Comparison of ENCODE assay signal across 12 cellular contexts in the genomic region with DNA sequence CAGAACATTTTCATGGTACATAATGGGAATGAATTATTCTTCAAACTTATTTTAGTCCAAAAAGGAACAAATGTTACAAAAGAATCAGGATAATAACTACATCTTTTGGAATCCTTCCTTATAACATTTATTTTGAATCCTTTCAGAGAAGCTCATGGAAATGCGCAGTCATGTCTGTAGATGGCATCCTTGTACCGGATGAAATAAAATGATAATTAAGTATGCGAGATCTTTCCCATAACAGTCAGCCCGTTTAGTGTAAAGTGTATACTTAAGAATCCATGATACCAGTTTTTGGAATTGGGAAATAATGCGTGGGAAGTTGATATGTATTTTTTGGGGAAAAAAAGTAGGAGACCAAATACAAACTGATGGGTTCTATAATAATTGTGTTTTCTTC.
DNase-seq lines count a peak whose midpoint lies in the region; FAIRE-seq and TF ChIP-seq lines count a peak whose summit lies in the region.
"Had no signal": no experiment of that assay in that cellular context is flagged by ENCODE, and none has a peak within 500 bp of the region (broad histone marks: within the 10 kb centered on the region; RNA-seq: fewer than 3 reads in every experiment).

No MANE protein-coding gene starts in this region.

- H3K27ac ChIP-seq in kidney (ENCODE audit: low read depth in 2 of 2, low read length in 2 of 2) = no peak overlapping the region
- H3K27ac ChIP-seq in CD8-positive, alpha-beta memory T cell (ENCODE audit: low read depth, low read length) = no peak overlapping the region
- H3K27ac ChIP-seq: KMS-11, SK-N-MC had no signal

- peaks cover 20% of the 10 kb centered on the region for H3K4me1 ChIP-seq in BE2C
- H3K4me1 ChIP-seq in kidney (ENCODE audit: control insufficient read depth in 1 of 2, insufficient read depth in 1 of 2, low read depth in 1 of 2, low read length in 2 of 2) = no peaks in the 10 kb centered on the region
- H3K4me1 ChIP-seq in CD8-positive, alpha-beta memory T cell (ENCODE audit: insufficient read depth, low read length) = no peaks in the 10 kb centered on the region
- H3K4me1 ChIP-seq: Caco-2 had no signal

- TF ChIP-seq POLR2A in erythroblast (IDR thresholded peaks at IDR 0.05; ENCODE audit: low read length) = no peak

- peak; percentile 78 for TF ChIP-seq CTCF in BE2C (IDR thresholded peaks at IDR 0.05; ENCODE audit: low read depth, low read length)
- peak; percentile 74 for TF ChIP-seq CTCF in LNCAP (IDR thresholded peaks at IDR 0.05)
- TF ChIP-seq CTCF in kidney (IDR thresholded peaks at IDR 0.05; ENCODE audit: borderline replicate concordance, extremely low read depth, insufficient read depth) = peak; percentile 17

- intact Hi-C loops in kidney (cut with DNase I) = no loop called here
- intact Hi-C loops in activated CD4-positive, alpha-beta T cell treated with anti-CD3 and anti-CD28 coated beads, Interleukin-2, amount 10 ng/mL, durations not matched to agents 24 days and 14 days (cut with micrococcal nuclease) = no loop called here

- CTCF ChIA-PET in CD8-positive, alpha-beta memory T cell (lab: Charles Lee) = no interaction called here

- no peak overlapping the region for H3K9ac ChIP-seq in kidney (ENCODE audit: low read length in 2 of 2)
- H3K9ac ChIP-seq: KMS-11 had no signal

- H3K9me3 Mint-ChIP-seq in CD8-positive, alpha-beta memory T cell = peaks cover 0 to 10% (median 6%) of the 10 kb centered on the region in 5 donors
- no peaks in the 10 kb centered on the region for H3K9me3 Mint-ChIP-seq in activated CD4-positive, alpha-beta T cell treated with anti-CD3 and anti-CD28 coated beads, Interleukin-2, amount 10 ng/mL, durations not matched to agents 24 days and 14 days

- H3K4me3 ChIP-seq in BE2C (ENCODE audit: low read depth, low read length) (no peak overlapping the region), kidney (ENCODE audit: low read length in 2 of 2) (no peak overlapping the region)
- no peak overlapping the region for H3K4me3 ChIP-seq in CD8-positive, alpha-beta memory T cell (ENCODE audit: low read length)
- H3K4me3 ChIP-seq: SK-N-MC had no signal

- peak; percentile 87 for FAIRE-seq in kidney (lab: Jason Lieb, UNC)

- H3K27me3 Mint-ChIP-seq in CD8-positive, alpha-beta memory T cell = peaks cover 0 to 1% of the 10 kb centered on the region in 2 donors
- H3K27me3 Mint-ChIP-seq in activated CD4-positive, alpha-beta T cell treated with anti-CD3 and anti-CD28 coated beads, Interleukin-2, amount 10 ng/mL, durations not matched to agents 24 days and 14 days = no peaks in the 10 kb centered on the region

- H3K4me1 Mint-ChIP-seq in CD8-positive, alpha-beta memory T cell = no peaks in the 10 kb centered on the region
- no peaks in the 10 kb centered on the region for H3K4me1 Mint-ChIP-seq in activated CD4-positive, alpha-beta T cell treated with anti-CD3 and anti-CD28 coated beads, Interleukin-2, amount 10 ng/mL, durations not matched to agents 24 days and 14 days

- DNase-seq in BE2C (no peak), SW480 (ENCODE audit: low spot score) (peak; percentile 15), kidney (no peak), erythroblast (lab: John Stamatoyannopoulos, UW) (no peak)
- DNase-seq in CD8-positive, alpha-beta memory T cell = no peak
- DNase-seq in effector CD4-positive, alpha-beta T cell = no peak
- no peak for DNase-seq in activated CD4-positive, alpha-beta T cell treated with anti-CD3 and anti-CD28 coated beads, Interleukin-2, amount 10 ng/mL, durations not matched to agents 24 days and 14 days
- DNase-seq: activated T-cell treated with anti-CD3 and anti-CD28 coated beads, Interleukin-2, amount 50 U/mL, for 1 hour had no signal

- no peaks in the 10 kb centered on the region for H3K9me3 ChIP-seq in BE2C
- H3K9me3 ChIP-seq in kidney (ENCODE audit: control insufficient read depth in 1 of 2, low read length in 2 of 2) = no peaks in the 10 kb centered on the region
- no peaks in the 10 kb centered on the region for H3K9me3 ChIP-seq in CD8-positive, alpha-beta memory T cell (ENCODE audit: low read length)
- H3K9me3 ChIP-seq: Caco-2 had no signal

- no peaks in the 10 kb centered on the region for H3K36me3 Mint-ChIP-seq in CD8-positive, alpha-beta memory T cell
- H3K36me3 Mint-ChIP-seq in activated CD4-positive, alpha-beta T cell treated with anti-CD3 and anti-CD28 coated beads, Interleukin-2, amount 10 ng/mL, durations not matched to agents 24 days and 14 days (ENCODE audit: low read depth) = no peaks in the 10 kb centered on the region

- H3K4me3 Mint-ChIP-seq in CD8-positive, alpha-beta memory T cell = no peak overlapping the region
- H3K4me3 Mint-ChIP-seq in activated CD4-positive, alpha-beta T cell treated with anti-CD3 and anti-CD28 coated beads, Interleukin-2, amount 10 ng/mL, durations not matched to agents 24 days and 14 days = no peak overlapping the region

- POLR2A ChIA-PET in CD8-positive, alpha-beta memory T cell (lab: Charles Lee) = no interaction called here

- H3K27me3 ChIP-seq in BE2C = no peaks in the 10 kb centered on the region
- H3K27me3 ChIP-seq in CD8-positive, alpha-beta memory T cell (ENCODE audit: insufficient read depth, low read length, poor library complexity, severe bottlenecking) = no peaks in the 10 kb centered on the region

- H3K36me3 ChIP-seq in BE2C (no peaks in the 10 kb centered on the region), kidney (ENCODE audit: control insufficient read depth in 1 of 2, insufficient read depth in 2 of 2, low read length in 2 of 2) (no peaks in the 10 kb centered on the region)
- no peaks in the 10 kb centered on the region for H3K36me3 ChIP-seq in CD8-positive, alpha-beta memory T cell (ENCODE audit: insufficient read depth, low read length)

- H3K27ac Mint-ChIP-seq in CD8-positive, alpha-beta memory T cell = no peak overlapping the region
- H3K27ac Mint-ChIP-seq in activated CD4-positive, alpha-beta T cell treated with anti-CD3 and anti-CD28 coated beads, Interleukin-2, amount 10 ng/mL, durations not matched to agents 24 days and 14 days = no peak overlapping the region

Comparison
In these comparisons a context has a peak if more than half of its experiments do, and no peak if none do; other contexts are left out.
1. CTCF ChIP-seq: peak in every context shown above with its lines; median percentile 78 in BE2C; 74 in LNCAP; 17 in kidney.